Comparison of ENCODE assay signal across 1 cellular context in the genomic region with DNA sequence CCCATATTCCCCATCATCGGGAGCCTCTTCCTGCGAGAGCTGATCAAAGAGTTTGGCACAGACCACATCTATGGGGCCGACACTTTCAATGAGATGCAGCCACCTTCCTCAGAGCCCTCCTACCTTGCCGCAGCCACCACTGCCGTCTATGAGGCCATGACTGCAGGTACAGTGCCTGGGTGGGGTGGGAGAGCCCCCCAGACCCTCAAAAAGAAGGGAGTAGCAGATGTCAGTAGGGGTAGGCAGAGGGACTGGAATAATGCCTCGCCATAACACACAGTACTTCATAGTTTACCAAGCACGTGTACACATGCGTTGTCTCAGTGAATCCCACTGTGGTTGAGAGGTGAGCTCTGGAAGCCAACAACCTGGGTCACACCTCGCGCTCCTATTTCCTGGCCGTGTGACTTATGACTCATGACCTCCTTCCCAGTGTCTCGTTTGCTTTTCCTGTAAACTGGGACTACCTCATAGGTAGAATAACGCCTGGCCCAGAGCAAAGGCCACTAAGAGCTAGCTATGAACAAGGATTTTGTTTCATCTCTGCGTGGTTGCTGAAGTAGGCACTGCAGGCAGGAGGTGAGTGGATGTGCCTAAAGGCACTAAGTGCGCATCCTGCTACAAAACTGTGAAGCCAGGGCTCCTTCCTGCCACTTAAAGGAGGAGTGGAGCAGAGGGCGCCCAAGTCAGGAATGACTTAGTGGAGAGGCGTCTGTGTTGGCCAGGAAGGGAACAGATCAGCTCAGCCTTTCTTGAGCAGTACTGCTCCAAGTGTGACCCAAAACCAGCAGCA.
TF ChIP-seq lines count a peak whose summit lies in the region.

No MANE protein-coding gene starts in this region.

TF ChIP-seq in HepG2, 621 proteins besides CTCF, POLR2A, EP300 and RAD21 (continued from another document and continues in another):
- TF ChIP-seq, protein P1, sequence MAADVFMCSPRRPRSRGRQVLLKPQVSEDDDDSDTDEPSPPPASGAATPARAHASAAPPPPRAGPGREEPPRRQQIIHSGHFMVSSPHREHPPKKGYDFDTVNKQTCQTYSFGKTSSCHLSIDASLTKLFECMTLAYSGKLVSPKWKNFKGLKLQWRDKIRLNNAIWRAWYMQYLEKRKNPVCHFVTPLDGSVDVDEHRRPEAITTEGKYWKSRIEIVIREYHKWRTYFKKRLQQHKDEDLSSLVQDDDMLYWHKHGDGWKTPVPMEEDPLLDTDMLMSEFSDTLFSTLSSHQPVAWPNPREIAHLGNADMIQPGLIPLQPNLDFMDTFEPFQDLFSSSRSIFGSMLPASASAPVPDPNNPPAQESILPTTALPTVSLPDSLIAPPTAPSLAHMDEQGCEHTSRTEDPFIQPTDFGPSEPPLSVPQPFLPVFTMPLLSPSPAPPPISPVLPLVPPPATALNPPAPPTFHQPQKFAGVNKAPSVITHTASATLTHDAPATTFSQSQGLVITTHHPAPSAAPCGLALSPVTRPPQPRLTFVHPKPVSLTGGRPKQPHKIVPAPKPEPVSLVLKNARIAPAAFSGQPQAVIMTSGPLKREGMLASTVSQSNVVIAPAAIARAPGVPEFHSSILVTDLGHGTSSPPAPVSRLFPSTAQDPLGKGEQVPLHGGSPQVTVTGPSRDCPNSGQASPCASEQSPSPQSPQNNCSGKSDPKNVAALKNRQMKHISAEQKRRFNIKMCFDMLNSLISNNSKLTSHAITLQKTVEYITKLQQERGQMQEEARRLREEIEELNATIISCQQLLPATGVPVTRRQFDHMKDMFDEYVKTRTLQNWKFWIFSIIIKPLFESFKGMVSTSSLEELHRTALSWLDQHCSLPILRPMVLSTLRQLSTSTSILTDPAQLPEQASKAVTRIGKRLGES (CRISPR knock-in tag; IDR thresholded peaks at IDR 0.05; ENCODE audit: borderline replicate concordance) = no peak
- TF ChIP-seq BORCS8-MEF2B (CRISPR knock-in tag; IDR thresholded peaks at IDR 0.05) = no peak
- TF ChIP-seq, protein P2, sequence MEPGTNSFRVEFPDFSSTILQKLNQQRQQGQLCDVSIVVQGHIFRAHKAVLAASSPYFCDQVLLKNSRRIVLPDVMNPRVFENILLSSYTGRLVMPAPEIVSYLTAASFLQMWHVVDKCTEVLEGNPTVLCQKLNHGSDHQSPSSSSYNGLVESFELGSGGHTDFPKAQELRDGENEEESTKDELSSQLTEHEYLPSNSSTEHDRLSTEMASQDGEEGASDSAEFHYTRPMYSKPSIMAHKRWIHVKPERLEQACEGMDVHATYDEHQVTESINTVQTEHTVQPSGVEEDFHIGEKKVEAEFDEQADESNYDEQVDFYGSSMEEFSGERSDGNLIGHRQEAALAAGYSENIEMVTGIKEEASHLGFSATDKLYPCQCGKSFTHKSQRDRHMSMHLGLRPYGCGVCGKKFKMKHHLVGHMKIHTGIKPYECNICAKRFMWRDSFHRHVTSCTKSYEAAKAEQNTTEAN (CRISPR knock-in tag; conservative IDR thresholded peaks at IDR 0.05) = peak; percentile 94
- TF ChIP-seq, protein P3, sequence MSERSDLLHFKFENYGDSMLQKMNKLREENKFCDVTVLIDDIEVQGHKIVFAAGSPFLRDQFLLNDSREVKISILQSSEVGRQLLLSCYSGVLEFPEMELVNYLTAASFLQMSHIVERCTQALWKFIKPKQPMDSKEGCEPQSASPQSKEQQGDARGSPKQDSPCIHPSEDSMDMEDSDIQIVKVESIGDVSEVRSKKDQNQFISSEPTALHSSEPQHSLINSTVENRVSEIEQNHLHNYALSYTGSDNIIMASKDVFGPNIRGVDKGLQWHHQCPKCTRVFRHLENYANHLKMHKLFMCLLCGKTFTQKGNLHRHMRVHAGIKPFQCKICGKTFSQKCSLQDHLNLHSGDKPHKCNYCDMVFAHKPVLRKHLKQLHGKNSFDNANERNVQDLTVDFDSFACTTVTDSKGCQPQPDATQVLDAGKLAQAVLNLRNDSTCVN (CRISPR knock-in tag; IDR thresholded peaks at IDR 0.05; ENCODE audit: borderline replicate concordance) = peak; percentile 66; the same call in 1 of the 2 replicates
- no peak for TF ChIP-seq TAF15 (IDR thresholded peaks at IDR 0.05; ENCODE audit: low read depth, low read length, poor library complexity, severe bottlenecking)
- TF ChIP-seq ZNF460 (CRISPR knock-in tag; IDR thresholded peaks at IDR 0.05; ENCODE audit: borderline replicate concordance) = no peak
- TF ChIP-seq, protein P4, sequence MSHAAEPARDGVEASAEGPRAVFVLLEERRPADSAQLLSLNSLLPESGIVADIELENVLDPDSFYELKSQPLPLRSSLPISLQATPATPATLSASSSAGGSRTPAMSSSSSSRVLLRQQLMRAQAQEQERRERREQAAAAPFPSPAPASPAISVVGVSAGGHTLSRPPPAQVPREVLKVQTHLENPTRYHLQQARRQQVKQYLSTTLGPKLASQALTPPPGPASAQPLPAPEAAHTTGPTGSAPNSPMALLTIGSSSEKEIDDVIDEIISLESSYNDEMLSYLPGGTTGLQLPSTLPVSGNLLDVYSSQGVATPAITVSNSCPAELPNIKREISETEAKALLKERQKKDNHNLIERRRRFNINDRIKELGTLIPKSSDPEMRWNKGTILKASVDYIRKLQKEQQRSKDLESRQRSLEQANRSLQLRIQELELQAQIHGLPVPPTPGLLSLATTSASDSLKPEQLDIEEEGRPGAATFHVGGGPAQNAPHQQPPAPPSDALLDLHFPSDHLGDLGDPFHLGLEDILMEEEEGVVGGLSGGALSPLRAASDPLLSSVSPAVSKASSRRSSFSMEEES (CRISPR knock-in tag; IDR thresholded peaks at IDR 0.05) = peak; percentile 99
- peak; percentile 87; the same call in 1 of the 2 replicates for TF ChIP-seq KDM5B (CRISPR knock-in tag; IDR thresholded peaks at IDR 0.05; ENCODE audit: borderline replicate concordance)
- peak; percentile 84 for TF ChIP-seq ZBTB38 (CRISPR knock-in tag; IDR thresholded peaks at IDR 0.05)
- 0 out of 2 replicates have a peak, but pooled peaks have one; percentile 38 for TF ChIP-seq ZKSCAN1 (IDR thresholded peaks at IDR 0.05; ENCODE audit: low read length)
- TF ChIP-seq MIER2 (CRISPR knock-in tag; IDR thresholded peaks at IDR 0.05) = peak; percentile 64
- TF ChIP-seq, protein P5, sequence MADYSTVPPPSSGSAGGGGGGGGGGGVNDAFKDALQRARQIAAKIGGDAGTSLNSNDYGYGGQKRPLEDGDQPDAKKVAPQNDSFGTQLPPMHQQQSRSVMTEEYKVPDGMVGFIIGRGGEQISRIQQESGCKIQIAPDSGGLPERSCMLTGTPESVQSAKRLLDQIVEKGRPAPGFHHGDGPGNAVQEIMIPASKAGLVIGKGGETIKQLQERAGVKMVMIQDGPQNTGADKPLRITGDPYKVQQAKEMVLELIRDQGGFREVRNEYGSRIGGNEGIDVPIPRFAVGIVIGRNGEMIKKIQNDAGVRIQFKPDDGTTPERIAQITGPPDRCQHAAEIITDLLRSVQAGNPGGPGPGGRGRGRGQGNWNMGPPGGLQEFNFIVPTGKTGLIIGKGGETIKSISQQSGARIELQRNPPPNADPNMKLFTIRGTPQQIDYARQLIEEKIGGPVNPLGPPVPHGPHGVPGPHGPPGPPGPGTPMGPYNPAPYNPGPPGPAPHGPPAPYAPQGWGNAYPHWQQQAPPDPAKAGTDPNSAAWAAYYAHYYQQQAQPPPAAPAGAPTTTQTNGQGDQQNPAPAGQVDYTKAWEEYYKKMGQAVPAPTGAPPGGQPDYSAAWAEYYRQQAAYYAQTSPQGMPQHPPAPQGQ (CRISPR knock-in tag; IDR thresholded peaks at IDR 0.05; ENCODE audit: borderline replicate concordance) = no peak; the same call in 1 of the 2 replicates
- TF ChIP-seq ZBTB3 (CRISPR knock-in tag; IDR thresholded peaks at IDR 0.05; ENCODE audit: borderline replicate concordance, low read depth) = peak; percentile 48; the same call in 1 of the 2 replicates
- TF ChIP-seq ZNF317 (CRISPR knock-in tag; IDR thresholded peaks at IDR 0.05) = peak; percentile 85
- no peak for TF ChIP-seq ZSCAN20 (CRISPR knock-in tag; IDR thresholded peaks at IDR 0.05; ENCODE audit: borderline replicate concordance)
- peak; percentile 11; the same call in 1 of the 2 replicates for TF ChIP-seq ZNF556 (CRISPR knock-in tag; IDR thresholded peaks at IDR 0.05; ENCODE audit: borderline replicate concordance)
- TF ChIP-seq DNMT3B (CRISPR knock-in tag; conservative IDR thresholded peaks at IDR 0.05) = peak; percentile 83
- no peak; the same call in 1 of the 2 replicates for TF ChIP-seq ZBTB7B (CRISPR knock-in tag; IDR thresholded peaks at IDR 0.05)
- no peak for TF ChIP-seq GABPA (IDR thresholded peaks at IDR 0.05; ENCODE audit: low read depth, low read length)
- peak; percentile 74 for TF ChIP-seq GABPA (CRISPR knock-in tag; IDR thresholded peaks at IDR 0.05; ENCODE audit: low read depth)
- TF ChIP-seq ZNF33A (CRISPR knock-in tag; IDR thresholded peaks at IDR 0.05; ENCODE audit: borderline replicate concordance) = 0 out of 2 replicates have a peak, but pooled peaks have one; percentile 1
- TF ChIP-seq, protein P6, sequence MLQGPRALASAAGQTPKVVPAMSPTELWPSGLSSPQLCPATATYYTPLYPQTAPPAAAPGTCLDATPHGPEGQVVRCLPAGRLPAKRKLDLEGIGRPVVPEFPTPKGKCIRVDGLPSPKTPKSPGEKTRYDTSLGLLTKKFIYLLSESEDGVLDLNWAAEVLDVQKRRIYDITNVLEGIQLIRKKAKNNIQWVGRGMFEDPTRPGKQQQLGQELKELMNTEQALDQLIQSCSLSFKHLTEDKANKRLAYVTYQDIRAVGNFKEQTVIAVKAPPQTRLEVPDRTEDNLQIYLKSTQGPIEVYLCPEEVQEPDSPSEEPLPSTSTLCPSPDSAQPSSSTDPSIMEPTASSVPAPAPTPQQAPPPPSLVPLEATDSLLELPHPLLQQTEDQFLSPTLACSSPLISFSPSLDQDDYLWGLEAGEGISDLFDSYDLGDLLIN (CRISPR knock-in tag; IDR thresholded peaks at IDR 0.05; ENCODE audit: borderline replicate concordance) = 0 out of 2 replicates have a peak, but pooled peaks have one; percentile 55
- peak; percentile 38; the same call in 1 of the 2 replicates for TF ChIP-seq NCOR1 (IDR thresholded peaks at IDR 0.05; ENCODE audit: borderline replicate concordance, low read length)
- 0 out of 2 replicates have a peak, but pooled peaks have one; percentile 29 for TF ChIP-seq ZSCAN29 (CRISPR knock-in tag; conservative IDR thresholded peaks at IDR 0.05)
- TF ChIP-seq CREB1 (IDR thresholded peaks at IDR 0.05) = peak; percentile 73
- TF ChIP-seq CREB1 (CRISPR knock-in tag; IDR thresholded peaks at IDR 0.05) = no peak; the same call in 1 of the 2 replicates
- 0 out of 2 replicates have a peak, but pooled peaks have one; percentile 19 for TF ChIP-seq SMYD3 (CRISPR knock-in tag; IDR thresholded peaks at IDR 0.05)
- peak; percentile 59; the same call in 1 of the 2 replicates for TF ChIP-seq NFKB2 (CRISPR knock-in tag; IDR thresholded peaks at IDR 0.05; ENCODE audit: borderline replicate concordance)
- no peak for TF ChIP-seq NFE2L2 (IDR thresholded peaks at IDR 0.05; ENCODE audit: low read length)
- peak; percentile 80 for TF ChIP-seq GATAD1 (CRISPR knock-in tag; IDR thresholded peaks at IDR 0.05)
- TF ChIP-seq, protein P7, sequence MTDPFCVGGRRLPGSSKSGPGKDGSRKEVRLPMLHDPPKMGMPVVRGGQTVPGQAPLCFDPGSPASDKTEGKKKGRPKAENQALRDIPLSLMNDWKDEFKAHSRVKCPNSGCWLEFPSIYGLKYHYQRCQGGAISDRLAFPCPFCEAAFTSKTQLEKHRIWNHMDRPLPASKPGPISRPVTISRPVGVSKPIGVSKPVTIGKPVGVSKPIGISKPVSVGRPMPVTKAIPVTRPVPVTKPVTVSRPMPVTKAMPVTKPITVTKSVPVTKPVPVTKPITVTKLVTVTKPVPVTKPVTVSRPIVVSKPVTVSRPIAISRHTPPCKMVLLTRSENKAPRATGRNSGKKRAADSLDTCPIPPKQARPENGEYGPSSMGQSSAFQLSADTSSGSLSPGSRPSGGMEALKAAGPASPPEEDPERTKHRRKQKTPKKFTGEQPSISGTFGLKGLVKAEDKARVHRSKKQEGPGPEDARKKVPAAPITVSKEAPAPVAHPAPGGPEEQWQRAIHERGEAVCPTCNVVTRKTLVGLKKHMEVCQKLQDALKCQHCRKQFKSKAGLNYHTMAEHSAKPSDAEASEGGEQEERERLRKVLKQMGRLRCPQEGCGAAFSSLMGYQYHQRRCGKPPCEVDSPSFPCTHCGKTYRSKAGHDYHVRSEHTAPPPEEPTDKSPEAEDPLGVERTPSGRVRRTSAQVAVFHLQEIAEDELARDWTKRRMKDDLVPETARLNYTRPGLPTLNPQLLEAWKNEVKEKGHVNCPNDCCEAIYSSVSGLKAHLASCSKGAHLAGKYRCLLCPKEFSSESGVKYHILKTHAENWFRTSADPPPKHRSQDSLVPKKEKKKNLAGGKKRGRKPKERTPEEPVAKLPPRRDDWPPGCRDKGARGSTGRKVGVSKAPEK (CRISPR knock-in tag; IDR thresholded peaks at IDR 0.05; ENCODE audit: borderline replicate concordance) = 0 out of 2 replicates have a peak, but pooled peaks have one; percentile 38
- peak; percentile 39; the same call in 1 of the 2 replicates for TF ChIP-seq HOXD1 (CRISPR knock-in tag; IDR thresholded peaks at IDR 0.05)
- TF ChIP-seq GTF3A (CRISPR knock-in tag; conservative IDR thresholded peaks at IDR 0.05) = 0 out of 2 replicates have a peak, but pooled peaks have one; percentile 40
- TF ChIP-seq, protein P8, sequence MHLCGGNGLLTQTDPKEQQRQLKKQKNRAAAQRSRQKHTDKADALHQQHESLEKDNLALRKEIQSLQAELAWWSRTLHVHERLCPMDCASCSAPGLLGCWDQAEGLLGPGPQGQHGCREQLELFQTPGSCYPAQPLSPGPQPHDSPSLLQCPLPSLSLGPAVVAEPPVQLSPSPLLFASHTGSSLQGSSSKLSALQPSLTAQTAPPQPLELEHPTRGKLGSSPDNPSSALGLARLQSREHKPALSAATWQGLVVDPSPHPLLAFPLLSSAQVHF (CRISPR knock-in tag; IDR thresholded peaks at IDR 0.05) = peak; percentile 45; the same call in 1 of the 2 replicates
- peak; percentile 93 for TF ChIP-seq MYNN (CRISPR knock-in tag; IDR thresholded peaks at IDR 0.05; ENCODE audit: low read depth)
- TF ChIP-seq HOXA3 (CRISPR knock-in tag; IDR thresholded peaks at IDR 0.05) = peak; percentile 84
- TF ChIP-seq ELF3 (CRISPR knock-in tag; IDR thresholded peaks at IDR 0.05) = peak; percentile 96
